ENCODE assay signal across 8 cellular contexts in genomic region chr19:6279620-6279930, GRCh38. TPM values are rescaled to one million over a fixed set of nuclear protein-coding genes. Genes with fewer than 3 reads are reported as not detected.
DNase-seq lines count a peak whose midpoint lies in the region; ATAC-seq and TF ChIP-seq lines count a peak whose summit lies in the region.

No MANE protein-coding gene starts in this region.

- no peak for TF ChIP-seq CTCF in Calu3 (IDR thresholded peaks at IDR 0.05; ENCODE audit: unreplicated experiment)
- TF ChIP-seq CTCF in HFF-Myc (IDR thresholded peaks at IDR 0.05; ENCODE audit: low read depth, low read length, missing control alignments), result no peak
- TF ChIP-seq CTCF in tibial artery (IDR thresholded peaks at IDR 0.05), result no peak

- H3K4me1 Mint-ChIP-seq in Calu3 (ENCODE audit: low read depth, unreplicated experiment) (peaks cover 12% of the 10 kb centered on the region), T-cell (peaks cover 44 to 51% (median 46%) of the 10 kb centered on the region in 3 donors), immature natural killer cell (peaks cover 40 to 47% of the 10 kb centered on the region in 2 donors)

- intact Hi-C loops in Calu3 (cut with micrococcal nuclease; ENCODE audit: unreplicated experiment) (no loop called here), tibial artery (cut with DNase I; ENCODE audit: low total_unique reads) (no loop called here)

- CTCF ChIA-PET in Calu3 (lab: Charles Lee), result no interaction called here
- CTCF ChIA-PET in T-cell (lab: Charles Lee), result interaction anchor here in 1 of 2 donors (0.6 kb wide), 1 partner anchor 18 kb away, joined by 6 read pairs; no protein-coding TSS in a partner anchor

- peaks cover 13% of the 10 kb centered on the region for H3K36me3 Mint-ChIP-seq in Calu3 (ENCODE audit: insufficient read depth, unreplicated experiment)
- H3K36me3 Mint-ChIP-seq in T-cell, result no peaks in the 10 kb centered on the region
- H3K36me3 Mint-ChIP-seq in immature natural killer cell, result no peaks in the 10 kb centered on the region

- H3K27me3 Mint-ChIP-seq in Calu3 (ENCODE audit: unreplicated experiment) (no peaks in the 10 kb centered on the region), T-cell (no peaks in the 10 kb centered on the region), immature natural killer cell (ENCODE audit: low read depth in 3 of 3) (peaks cover 0 to 19% (median 4%) of the 10 kb centered on the region in 3 donors)

- H3K9me3 ChIP-seq in tibial artery, result no peaks in the 10 kb centered on the region

- peak overlapping the region; percentile 79 to 82 for H3K27ac ChIP-seq in tibial artery

- peak; percentile 42 to 52 (median 49) for ATAC-seq in T-cell (replicated peaks in 1 of 4)

- no peak for DNase-seq in Calu3
- no peak for DNase-seq in HFF-Myc (ENCODE audit: extremely low read depth, low read depth)
- no peak for DNase-seq in T-cell
- DNase-seq in immature natural killer cell, result no peak
- no peak for DNase-seq in tibial artery
- DNase-seq in A172 (ENCODE audit: low spot score), result no peak
- no peak for DNase-seq in COLO668 (lab: John Stamatoyannopoulos, UW; ENCODE audit: unreplicated experiment)
- DNase-seq in HCEC 1CT, result no peak

- no peaks in the 10 kb centered on the region for H3K27me3 ChIP-seq in tibial artery

- H3K27ac Mint-ChIP-seq in Calu3 (ENCODE audit: unreplicated experiment), result no peak overlapping the region
- H3K27ac Mint-ChIP-seq in T-cell, result no peak overlapping the region
- H3K27ac Mint-ChIP-seq in immature natural killer cell, result peak overlapping the region in 1 of 6 donors; percentile 50

- no TSS peak for BruUV-seq in Calu3 (replicated peaks; lab: Mats Ljungman, UMichigan)

- H3K9me3 Mint-ChIP-seq in Calu3 (ENCODE audit: low read depth, unreplicated experiment) (no peaks in the 10 kb centered on the region), T-cell (no peaks in the 10 kb centered on the region), immature natural killer cell (no peaks in the 10 kb centered on the region)

- no peaks in the 10 kb centered on the region for H3K36me3 ChIP-seq in tibial artery

- H3K4me3 Mint-ChIP-seq in Calu3 (ENCODE audit: low read depth, unreplicated experiment) (peak overlapping the region; percentile 74), T-cell (peak overlapping the region; percentile 41 to 81 (median 54)), immature natural killer cell (peak overlapping the region in 3 of 5 donors; percentile 33 to 70 (median 64))

- H3K4me1 ChIP-seq in tibial artery, result peaks cover 5 to 52% (median 46%) of the 10 kb centered on the region in 4 donors

- H3K4me3 ChIP-seq in HFF-Myc (replicated peaks; ENCODE audit: low read depth, low read length) (peak overlapping the region; percentile 94), tibial artery (peak overlapping the region; percentile 80 to 91)

- POLR2A ChIA-PET in T-cell (lab: Charles Lee), result interaction anchor here in 1 of 2 donors (0.6 kb wide), 1 partner anchor 1201 kb away, joined by 3 read pairs; no protein-coding TSS in a partner anchor

RNA-seq across cellular contexts. Expression of gene MLLT1, which starts 0.2 kb away (rescaled TPM):
- total RNA-seq in Calu3 (2022) (45.8 and 49.8 TPM in 2 replicates), T-cell (10 to 100 TPM; 31.4 to 59.8 (median 57.2) TPM)
- 1 to 10 TPM in 1 of 3 donors, under 1 TPM in 2; 0.11 to 1.9 (median 0.54) TPM for polyA plus RNA-seq in immature natural killer cell
- 14.4 and 16.1 TPM in 2 replicates for total RNA-seq in A172 (2014; rRNA removed; shearing (Covaris generic))

RNA-seq across cellular contexts. Expression of gene ACER1, which starts 53.8 kb away (rescaled TPM):
- not detected in 2 replicates for total RNA-seq in Calu3 (2022)
- 1 to 10 TPM in 2 of 5 donors, under 1 TPM in 3; 0.16 to 2.7 (median 0.63) TPM for total RNA-seq in T-cell
- polyA plus RNA-seq in immature natural killer cell, result under 1 TPM in 2 of 3 donors, not detected in 1; 0.54 to 0.63 TPM
- total RNA-seq in A172 (2014; rRNA removed; shearing (Covaris generic)), result not detected in 2 replicates
